ENCODE assay signal across 16 cellular contexts in genomic region chr14:32414808-32415255, GRCh38.
A peak's percentile ranks its signal among the peaks of the same experiment; 100 is the strongest.
DNase-seq lines count a peak whose midpoint lies in the region; ATAC-seq and TF ChIP-seq lines count a peak whose summit lies in the region.
"Had no signal": no experiment of that assay in that cellular context is flagged by ENCODE, and none has a peak within 500 bp of the region (broad histone marks: within the 10 kb centered on the region; RNA-seq: fewer than 3 reads in every experiment).

No MANE protein-coding gene starts in this region.

- CTCF ChIA-PET in MCF 10A (lab: Yijun Ruan, JAX): no interaction called here

- peaks cover 6% of the 10 kb centered on the region for H3K4me1 Mint-ChIP-seq in MCF 10A (ENCODE audit: insufficient read depth, unreplicated experiment)
- H3K4me1 Mint-ChIP-seq: activated B cell treated with CpG ODN at 0.5 μM for 24 hours; activated naive CD8-positive, alpha-beta T cell treated with anti-CD3 and anti-CD28 coated beads, Interleukin-2, amount 10 ng/mL, durations not matched to agents 7 days and 5 days; CD4-positive, alpha-beta memory T cell had no signal

- no TSS peak for BruUV-seq in MCF 10A (replicated peaks; lab: Mats Ljungman, UMichigan)

- H3K4me3 ChIP-seq in breast epithelium: no peak overlapping the region
- H3K4me3 ChIP-seq in SJCRH30: no peak overlapping the region
- peak overlapping the region in 1 of 59 donors; percentile 1 for H3K4me3 ChIP-seq in dorsolateral prefrontal cortex
- no peak overlapping the region for H3K4me3 ChIP-seq in sigmoid colon
- H3K4me3 ChIP-seq: neural progenitor cell had no signal

- peak overlapping the region; percentile 19 to 33 for H3K27ac ChIP-seq in breast epithelium
- peak overlapping the region; percentile 20; the same call in 1 of the 2 replicates for H3K27ac ChIP-seq in SJCRH30
- H3K27ac ChIP-seq in dorsolateral prefrontal cortex: peak overlapping the region in 47 of 59 donors; percentile 4 to 91 (median 55)
- peak overlapping the region in 3 of 4 donors; percentile 24 to 83 (median 78) for H3K27ac ChIP-seq in sigmoid colon
- H3K27ac ChIP-seq: neural progenitor cell had no signal

- no peak for TF ChIP-seq EP300 in sigmoid colon (IDR thresholded peaks at IDR 0.05)

- H3K27me3 ChIP-seq in breast epithelium (no peaks in the 10 kb centered on the region), SJCRH30 (no peaks in the 10 kb centered on the region), dorsolateral prefrontal cortex (no peaks in the 10 kb centered on the region), sigmoid colon (no peaks in the 10 kb centered on the region)
- H3K27me3 ChIP-seq: neural progenitor cell had no signal

- intact Hi-C loops in breast epithelium (cut with DNase I; ENCODE audit: low total_unique reads): no loop called here
- intact Hi-C loops in MCF 10A (cut with micrococcal nuclease): no loop called here
- intact Hi-C loops in dorsolateral prefrontal cortex (cut with DNase I): no loop called here
- intact Hi-C loops in sigmoid colon (cut with DNase I): no loop called here

- 52 to 55% methylated on average over 3 of the region's 3 CpGs for WGBS in sigmoid colon, 2 donors

- H3K27ac Mint-ChIP-seq in MCF 10A (ENCODE audit: low read depth, unreplicated experiment): no peak overlapping the region
- H3K27ac Mint-ChIP-seq: activated B cell treated with CpG ODN at 0.5 μM for 24 hours; activated naive CD8-positive, alpha-beta T cell treated with anti-CD3 and anti-CD28 coated beads, Interleukin-2, amount 10 ng/mL, durations not matched to agents 7 days and 5 days; CD4-positive, alpha-beta memory T cell; neural progenitor cell had no signal

- DNase-seq in breast epithelium (ENCODE audit: low spot score in 2 of 2) (no peak), MCF 10A (ENCODE audit: unreplicated experiment) (no peak), SJCRH30 (peak in 1 of 2 experiments; percentile 64), dorsolateral prefrontal cortex (no peak), sigmoid colon (no peak), NCI-H2171 treated with DMSO at 0.1 percent for 48 hours (lab: John Stamatoyannopoulos, UW) (no peak), NCI-H146 treated with DMSO at 0.1 percent for 48 hours (lab: John Stamatoyannopoulos, UW; ENCODE audit: unreplicated experiment) (no peak)
- DNase-seq: activated B cell treated with CpG ODN at 0.5 μM for 24 hours; activated naive CD8-positive, alpha-beta T cell treated with anti-CD3 and anti-CD28 coated beads, Interleukin-2, amount 10 ng/mL, durations not matched to agents 7 days and 5 days; CD4-positive, alpha-beta memory T cell; GOT3; islet precursor cell; NCI-H1694 treated with DMSO at 0.1 percent for 48 hours; NCI-H524 treated with DMSO at 0.1 percent for 48 hours had no signal

- POLR2A ChIA-PET in MCF 10A (lab: Yijun Ruan, JAX): no interaction called here

- H3K9me3 Mint-ChIP-seq in MCF 10A (ENCODE audit: unreplicated experiment): no peaks in the 10 kb centered on the region
- H3K9me3 Mint-ChIP-seq: activated B cell treated with CpG ODN at 0.5 μM for 24 hours; activated naive CD8-positive, alpha-beta T cell treated with anti-CD3 and anti-CD28 coated beads, Interleukin-2, amount 10 ng/mL, durations not matched to agents 7 days and 5 days; CD4-positive, alpha-beta memory T cell; neural progenitor cell had no signal

- TF ChIP-seq CTCF in breast epithelium (IDR thresholded peaks at IDR 0.05) (no peak), MCF 10A (IDR thresholded peaks at IDR 0.05; ENCODE audit: unreplicated experiment) (no peak), dorsolateral prefrontal cortex (IDR thresholded peaks at IDR 0.05 in 54 of 56, conservative IDR thresholded peaks at IDR 0.05 in 2 of 56; ENCODE audit: low read depth in 1 of 56, partially characterized antibody in 56 of 56) (no peak), sigmoid colon (IDR thresholded peaks at IDR 0.05) (no peak)

- no peak for ATAC-seq in GM19395 (IDR thresholded peaks at IDR 0.05; ENCODE audit: unreplicated experiment)

- H3K9me3 ChIP-seq in breast epithelium (no peaks in the 10 kb centered on the region), SJCRH30 (replicated peaks) (no peaks in the 10 kb centered on the region), sigmoid colon (no peaks in the 10 kb centered on the region)

- H3K36me3 Mint-ChIP-seq in MCF 10A (ENCODE audit: insufficient read depth, unreplicated experiment): no peaks in the 10 kb centered on the region
- H3K36me3 Mint-ChIP-seq: activated naive CD8-positive, alpha-beta T cell treated with anti-CD3 and anti-CD28 coated beads, Interleukin-2, amount 10 ng/mL, durations not matched to agents 7 days and 5 days; CD4-positive, alpha-beta memory T cell; neural progenitor cell had no signal

- H3K4me1 ChIP-seq in breast epithelium (no peaks in the 10 kb centered on the region), SJCRH30 (peaks cover 44% of the 10 kb centered on the region), sigmoid colon (peaks cover 0 to 62% (median 40%) of the 10 kb centered on the region in 4 donors)
- H3K4me1 ChIP-seq: neural progenitor cell had no signal

- TF ChIP-seq POLR2A in breast epithelium (IDR thresholded peaks at IDR 0.05) (no peak), sigmoid colon (IDR thresholded peaks at IDR 0.05) (no peak)

- H3K36me3 ChIP-seq in breast epithelium (no peaks in the 10 kb centered on the region), SJCRH30 (no peaks in the 10 kb centered on the region), sigmoid colon (no peaks in the 10 kb centered on the region)
- H3K36me3 ChIP-seq: neural progenitor cell had no signal

- H3K4me3 Mint-ChIP-seq in MCF 10A (ENCODE audit: unreplicated experiment): no peak overlapping the region
- H3K4me3 Mint-ChIP-seq: activated B cell treated with CpG ODN at 0.5 μM for 24 hours; activated naive CD8-positive, alpha-beta T cell treated with anti-CD3 and anti-CD28 coated beads, Interleukin-2, amount 10 ng/mL, durations not matched to agents 7 days and 5 days; CD4-positive, alpha-beta memory T cell; neural progenitor cell had no signal

- no peaks in the 10 kb centered on the region for H3K27me3 Mint-ChIP-seq in MCF 10A (ENCODE audit: insufficient read depth, unreplicated experiment)

Comparison
In these comparisons a context has a peak if more than half of its experiments do, and no peak if none do; other contexts are left out.
1. H3K27ac ChIP-seq: peak in every context shown above with its lines; median percentile 78 in sigmoid colon; 55 in dorsolateral prefrontal cortex; 26 in breast epithelium; 20 in SJCRH30.